Comparison of ENCODE assay signal across 8 cellular contexts in genomic region chr1:44786138-44786840, GRCh38. TPM values are rescaled to one million over a fixed set of nuclear protein-coding genes. Genes with fewer than 3 reads are reported as not detected.
A peak's percentile ranks its signal among the peaks of the same experiment; 100 is the strongest.
DNase-seq lines count a peak whose midpoint lies in the region; ATAC-seq and TF ChIP-seq lines count a peak whose summit lies in the region.

No MANE protein-coding gene starts in this region.

- H3K4me1 ChIP-seq in DND-41 (ENCODE audit: insufficient read depth, low read length), result no peaks in the 10 kb centered on the region
- peaks cover 10% of the 10 kb centered on the region for H3K4me1 ChIP-seq in rectal smooth muscle tissue (ENCODE audit: control insufficient read depth, insufficient read depth, low read length)

- DNase-seq in DND-41, result no peak
- DNase-seq in HEK293T (ENCODE audit: extremely low spot score), result peak; percentile 79
- DNase-seq in activated naive CD8-positive, alpha-beta T cell treated with anti-CD3 and anti-CD28 coated beads for 36 hours, result peak; percentile 81
- DNase-seq in left ventricle myocardium superior, result peak; percentile 79
- no peak for DNase-seq in GM19240 (ENCODE audit: insufficient read length, low spot score)

- H2AFZ ChIP-seq in DND-41 (ENCODE audit: low read depth, low read length), result no peak overlapping the region

- peaks cover 2% of the 10 kb centered on the region; the same call in 1 of the 2 replicates for H3K36me3 ChIP-seq in DND-41 (ENCODE audit: insufficient read depth, low read length)
- no peaks in the 10 kb centered on the region for H3K36me3 ChIP-seq in rectal smooth muscle tissue (ENCODE audit: control insufficient read depth, insufficient read depth, low read length)

- 0 out of 2 replicates have a peak, but pooled peaks cover 2% of the 10 kb centered on the region for H4K20me1 ChIP-seq in DND-41 (ENCODE audit: insufficient read depth, low read length)

- H3K4me3 ChIP-seq in DND-41 (ENCODE audit: low read depth in 1 of 2, low read length in 2 of 2), result no peak overlapping the region
- H3K4me3 ChIP-seq in rectal smooth muscle tissue (ENCODE audit: low read length), result peak overlapping the region; percentile 75

- no peaks in the 10 kb centered on the region for H3K27me3 Mint-ChIP-seq in activated naive CD8-positive, alpha-beta T cell treated with anti-CD3 and anti-CD28 coated beads for 36 hours

- H3K27ac Mint-ChIP-seq in activated naive CD8-positive, alpha-beta T cell treated with anti-CD3 and anti-CD28 coated beads for 36 hours, result peak overlapping the region; percentile 86

- no peaks in the 10 kb centered on the region for H3K9me3 ChIP-seq in DND-41 (ENCODE audit: insufficient read depth, low read length, severe bottlenecking)

- peaks cover 35% of the 10 kb centered on the region for H3K4me1 Mint-ChIP-seq in activated naive CD8-positive, alpha-beta T cell treated with anti-CD3 and anti-CD28 coated beads for 36 hours

- peak; percentile 62 for TF ChIP-seq CTCF in DND-41 (IDR thresholded peaks at IDR 0.05; ENCODE audit: borderline replicate concordance, extremely low read depth, low read length, poor library complexity, severe bottlenecking)

- H3K9me3 Mint-ChIP-seq in activated naive CD8-positive, alpha-beta T cell treated with anti-CD3 and anti-CD28 coated beads for 36 hours, result no peaks in the 10 kb centered on the region

- 0 out of 2 replicates have a peak, but pooled peaks have one; percentile 29 for TF ChIP-seq POLR2A in Raji (IDR thresholded peaks at IDR 0.05; ENCODE audit: insufficient read depth, low read depth, low read length)

- CTCF ChIA-PET in HEK293T (lab: Yijun Ruan, JAX), result interaction anchor here (0.6 to 2.6 kb wide), 9 partner anchors 8 to 707 kb away, joined by 3 to 7 read pairs (median 3); partner anchors contain the start of genes RNU5D-1 and UROD

- H3K9ac ChIP-seq in DND-41 (ENCODE audit: low read depth, low read length), result no peak overlapping the region
- H3K9ac ChIP-seq in rectal smooth muscle tissue (ENCODE audit: low read length), result peak overlapping the region; percentile 17

- H3K36me3 Mint-ChIP-seq in activated naive CD8-positive, alpha-beta T cell treated with anti-CD3 and anti-CD28 coated beads for 36 hours, result peaks cover 13% of the 10 kb centered on the region

- H3K4me2 ChIP-seq in DND-41 (ENCODE audit: insufficient read depth, low read length), result no peak overlapping the region

- POLR2A ChIA-PET in HEK293T (lab: Yijun Ruan, JAX), result interaction anchor here (0.8 to 6.3 kb wide), 9 partner anchors 9 to 232 kb away, joined by 3 to 52 read pairs (median 5); partner anchors contain the start of genes HECTD3, PLK3, RPS8 and UROD

- intact Hi-C loops in left ventricle myocardium superior (cut with micrococcal nuclease), result no loop called here

- H3K79me2 ChIP-seq in DND-41 (ENCODE audit: insufficient read depth, low read length), result no peaks in the 10 kb centered on the region

- peak overlapping the region; percentile 81 for H3K4me3 Mint-ChIP-seq in activated naive CD8-positive, alpha-beta T cell treated with anti-CD3 and anti-CD28 coated beads for 36 hours

- no peak overlapping the region for H3K27ac ChIP-seq in DND-41 (ENCODE audit: low read length)
- H3K27ac ChIP-seq in rectal smooth muscle tissue (ENCODE audit: low read depth, low read length), result peak overlapping the region; percentile 32

- ATAC-seq in DND-41 (ENCODE audit: insufficient read depth, low read depth) (0 out of 3 replicates have a peak, but pooled peaks have one; percentile 26), left ventricle myocardium superior (peak; percentile 73), HG03460 (IDR thresholded peaks at IDR 0.05; ENCODE audit: unreplicated experiment) (no peak)

- H3K27me3 ChIP-seq in DND-41 (ENCODE audit: insufficient read depth, low read length, poor library complexity) (no peaks in the 10 kb centered on the region), rectal smooth muscle tissue (ENCODE audit: control insufficient read depth, insufficient read depth, low read length) (no peaks in the 10 kb centered on the region)

TF ChIP-seq in HEK293T, 16 proteins besides CTCF, POLR2A, EP300 and RAD21:
- TF ChIP-seq BHLHE40 (IDR thresholded peaks at IDR 0.05; ENCODE audit: borderline replicate concordance), result no peak
- peak; percentile 96 for TF ChIP-seq L3MBTL2 (conservative IDR thresholded peaks at IDR 0.05)

RNA-seq across cellular contexts. Expression of gene BEST4, which starts 1.7 kb away (rescaled TPM):
- total RNA-seq in activated naive CD8-positive, alpha-beta T cell treated with anti-CD3 and anti-CD28 coated beads for 36 hours, result 1 to 10 TPM; 1.5 to 1.8 TPM
- total RNA-seq in left ventricle myocardium superior, result 0.12 TPM

RNA-seq across cellular contexts. Expression of gene RPS8, which starts 10.9 kb away (rescaled TPM):
- 1,000 to 10,000 TPM; 2,658 to 2,665 TPM for total RNA-seq in activated naive CD8-positive, alpha-beta T cell treated with anti-CD3 and anti-CD28 coated beads for 36 hours
- 727 TPM for total RNA-seq in left ventricle myocardium superior

RNA-seq across cellular contexts. Expression of gene PLK3, which starts 13.9 kb away (rescaled TPM):
- 10 to 100 TPM; 53.3 to 57.1 TPM for total RNA-seq in activated naive CD8-positive, alpha-beta T cell treated with anti-CD3 and anti-CD28 coated beads for 36 hours
- 7.5 TPM for total RNA-seq in left ventricle myocardium superior

RNA-seq across cellular contexts. Expression of gene DYNLT4, which starts 20.9 kb away (rescaled TPM):
- total RNA-seq in activated naive CD8-positive, alpha-beta T cell treated with anti-CD3 and anti-CD28 coated beads for 36 hours, result 1 to 10 TPM in 1 of 2 experiments, under 1 TPM in 1; 0.70 to 1.0 TPM
- 0.35 TPM for total RNA-seq in left ventricle myocardium superior

RNA-seq across cellular contexts. Expression of gene BTBD19, which starts 22.0 kb away (rescaled TPM):
- total RNA-seq in activated naive CD8-positive, alpha-beta T cell treated with anti-CD3 and anti-CD28 coated beads for 36 hours, result 1 to 10 TPM; 6.0 to 8.1 TPM
- total RNA-seq in left ventricle myocardium superior, result 2.5 TPM

Comparison
In these comparisons a context has a peak if more than half of its experiments do, and no peak if none do; other contexts are left out.
1. DNase-seq: peak in HEK293T (single experiment), activated naive CD8-positive, alpha-beta T cell treated with anti-CD3 and anti-CD28 coated beads for 36 hours (single experiment) and left ventricle myocardium superior (single experiment); none in DND-41 (single experiment) and GM19240 (single experiment).